Comparison of ENCODE assay signal across 17 cellular contexts in genomic region chr2:122138561-122138960, GRCh38.
DNase-seq lines count a peak whose midpoint lies in the region; ATAC-seq and TF ChIP-seq lines count a peak whose summit lies in the region.
"Had no signal": no experiment of that assay in that cellular context is flagged by ENCODE, and none has a peak within 500 bp of the region (broad histone marks: within the 10 kb centered on the region; RNA-seq: fewer than 3 reads in every experiment).

No MANE protein-coding gene starts in this region.

- H3K4me1 ChIP-seq in A673 (ENCODE audit: insufficient read depth, low read length, poor library complexity, severe bottlenecking) (peaks cover 5% of the 10 kb centered on the region), H9 (ENCODE audit: insufficient read depth, low read length) (no peaks in the 10 kb centered on the region), endodermal cell (ENCODE audit: control insufficient read depth, insufficient read depth, low read length) (no peaks in the 10 kb centered on the region), neural progenitor cell (no peaks in the 10 kb centered on the region), suprapubic skin (no peaks in the 10 kb centered on the region)
- H3K4me1 ChIP-seq: A549 had no signal

- H3K4me3 Mint-ChIP-seq in H9, result no peak overlapping the region
- no peak overlapping the region for H3K4me3 Mint-ChIP-seq in endodermal cell
- H3K4me3 Mint-ChIP-seq in neural progenitor cell, result no peak overlapping the region
- H3K4me3 Mint-ChIP-seq: CD14-positive monocyte; CD4-positive, alpha-beta memory T cell; HFFc6 had no signal

- H3K4me2 ChIP-seq in H9 (ENCODE audit: insufficient read depth, insufficient read length, low read length) (no peak overlapping the region), neural progenitor cell (no peak overlapping the region)
- H3K4me2 ChIP-seq: A549, BLaER1 had no signal

- no peaks in the 10 kb centered on the region for H3K79me1 ChIP-seq in H9 (ENCODE audit: insufficient read depth, low read depth, low read length, poor library complexity, severe bottlenecking)

- H2BK120ac ChIP-seq in H9 (ENCODE audit: low read depth, low read length, poor library complexity, severe bottlenecking), result no peak overlapping the region

- H2BK20ac ChIP-seq in H9 (ENCODE audit: low read depth, low read length, poor library complexity, severe bottlenecking), result no peak overlapping the region

- H3K27me3 ChIP-seq in A673 (replicated peaks; ENCODE audit: insufficient read depth, low read depth, low read length, poor library complexity), result no peaks in the 10 kb centered on the region
- H3K27me3 ChIP-seq in H9 (ENCODE audit: insufficient read depth, low read length), result no peaks in the 10 kb centered on the region
- H3K27me3 ChIP-seq in endodermal cell (ENCODE audit: control insufficient read depth, insufficient read depth, low read length, poor library complexity, severe bottlenecking), result no peaks in the 10 kb centered on the region
- no peaks in the 10 kb centered on the region for H3K27me3 ChIP-seq in neural progenitor cell
- H3K27me3 ChIP-seq in suprapubic skin, result no peaks in the 10 kb centered on the region
- H3K27me3 ChIP-seq: BLaER1 had no signal

- H3T11ph ChIP-seq in H9 (ENCODE audit: low read length), result no peak overlapping the region

- H3K36me3 Mint-ChIP-seq in H9 (ENCODE audit: insufficient read depth in 1 of 3, low read depth in 3 of 3) (no peaks in the 10 kb centered on the region; a peak in 1 of 7 replicates), endodermal cell (ENCODE audit: low read depth) (no peaks in the 10 kb centered on the region), neural progenitor cell (peaks cover 3% of the 10 kb centered on the region)
- H3K36me3 Mint-ChIP-seq: CD14-positive monocyte; CD4-positive, alpha-beta memory T cell had no signal

- H2BK15ac ChIP-seq in H9 (ENCODE audit: low read depth, low read length), result no peak overlapping the region

- H4K20me1 ChIP-seq in H9 (ENCODE audit: control insufficient read depth, insufficient read depth, insufficient read length) (no peaks in the 10 kb centered on the region), neural progenitor cell (ENCODE audit: low read depth) (no peaks in the 10 kb centered on the region)
- H4K20me1 ChIP-seq: BLaER1 had no signal

- no peak overlapping the region for H3K4ac ChIP-seq in H9 (ENCODE audit: low read depth, low read length)

- no peak overlapping the region for H3K23ac ChIP-seq in H9 (ENCODE audit: insufficient read length, low read depth, low read length)

- H2AFZ ChIP-seq in H9 (ENCODE audit: low read length) (no peak overlapping the region), neural progenitor cell (replicated peaks) (peak overlapping the region; percentile 77)

- no TSS peak for BruUV-seq in A673 (replicated peaks; lab: Mats Ljungman, UMichigan)

- no peak overlapping the region for H3K4me3 ChIP-seq in A673 (ENCODE audit: low read depth, low read length, poor library complexity, severe bottlenecking)
- no peak overlapping the region for H3K4me3 ChIP-seq in endodermal cell (ENCODE audit: low read length)
- H3K4me3 ChIP-seq in neural progenitor cell, result no peak overlapping the region
- H3K4me3 ChIP-seq in suprapubic skin, result no peak overlapping the region
- H3K4me3 ChIP-seq: A549, BLaER1 had no signal

- H3K9me3 ChIP-seq in A673 (ENCODE audit: low read depth, low read length, poor library complexity, severe bottlenecking) (no peaks in the 10 kb centered on the region), H9 (ENCODE audit: control insufficient read depth, low read depth, low read length) (no peaks in the 10 kb centered on the region), endodermal cell (ENCODE audit: control insufficient read depth, low read length) (peaks cover 6% of the 10 kb centered on the region), neural progenitor cell (ENCODE audit: low read depth) (no peaks in the 10 kb centered on the region), suprapubic skin (no peaks in the 10 kb centered on the region)
- H3K9me3 ChIP-seq: A549 had no signal

- WGBS in H9 (ENCODE audit: extremely low coverage, insufficient read length, low lambda C conversion rate), result no CpG with 5 or more reads among the region's 7 CpGs
- WGBS in endodermal cell (ENCODE audit: insufficient coverage in 1 of 2, insufficient read length in 1 of 2), 2 experiments, result 84 to 100% methylated on average over 2 to 7 of the region's 7 CpGs
- WGBS in suprapubic skin, result 70% methylated on average over 7 of the region's 7 CpGs

- no peak overlapping the region for H2AK5ac ChIP-seq in H9 (ENCODE audit: insufficient read length, low read length)

- H3K27ac ChIP-seq in A673 (ENCODE audit: low read depth, low read length, poor library complexity, severe bottlenecking), result no peak overlapping the region
- no peak overlapping the region for H3K27ac ChIP-seq in H9 (ENCODE audit: insufficient read length, low read depth, low read length)
- no peak overlapping the region for H3K27ac ChIP-seq in endodermal cell (ENCODE audit: low read depth, low read length)
- no peak overlapping the region for H3K27ac ChIP-seq in neural progenitor cell
- H3K27ac ChIP-seq in suprapubic skin, result no peak overlapping the region
- H3K27ac ChIP-seq: 22Rv1, A549, BLaER1 had no signal

- no peak overlapping the region for H3K56ac ChIP-seq in H9 (ENCODE audit: insufficient read length, low read depth, low read length)

- H3F3A ChIP-seq in neural progenitor cell (ENCODE audit: low read depth), result no peaks in the 10 kb centered on the region

- CTCF ChIA-PET in A673 (lab: Charles Lee), result no interaction called here

- H2BK5ac ChIP-seq in H9 (ENCODE audit: insufficient read length, low read length), result no peak overlapping the region

- no peaks in the 10 kb centered on the region for H3K79me2 ChIP-seq in H9 (ENCODE audit: insufficient read depth, low read length)
- H3K79me2 ChIP-seq in neural progenitor cell (ENCODE audit: low read depth), result no peaks in the 10 kb centered on the region

- H3K4me1 Mint-ChIP-seq in H9 (peaks cover 6 to 10% of the 10 kb centered on the region in 2 experiments), endodermal cell (peaks cover 21% of the 10 kb centered on the region), neural progenitor cell (peaks cover 15% of the 10 kb centered on the region)
- H3K4me1 Mint-ChIP-seq: CD14-positive monocyte had no signal

- H3K36me3 ChIP-seq in A673 (ENCODE audit: insufficient read depth, low read length, poor library complexity, severe bottlenecking) (no peaks in the 10 kb centered on the region), endodermal cell (ENCODE audit: control insufficient read depth, insufficient read depth, low read length) (no peaks in the 10 kb centered on the region), neural progenitor cell (no peaks in the 10 kb centered on the region), suprapubic skin (no peaks in the 10 kb centered on the region)
- H3K36me3 ChIP-seq: BLaER1 had no signal

- TF ChIP-seq EP300 in suprapubic skin (IDR thresholded peaks at IDR 0.05), result no peak

- H4K91ac ChIP-seq in H9 (ENCODE audit: insufficient read length, low read depth, low read length), result no peak overlapping the region

- no peak for TF ChIP-seq CTCF in A673 (conservative IDR thresholded peaks at IDR 0.05; ENCODE audit: low read depth, low read length)
- TF ChIP-seq CTCF in H9 (conservative IDR thresholded peaks at IDR 0.05), result no peak
- TF ChIP-seq CTCF in endodermal cell (conservative IDR thresholded peaks at IDR 0.05), result no peak
- TF ChIP-seq CTCF in neural progenitor cell (IDR thresholded peaks at IDR 0.05), result no peak
- TF ChIP-seq CTCF in suprapubic skin (IDR thresholded peaks at IDR 0.05), result no peak

- H3K27ac Mint-ChIP-seq in H9, result no peak overlapping the region
- H3K27ac Mint-ChIP-seq in endodermal cell, result no peak overlapping the region
- no peak overlapping the region for H3K27ac Mint-ChIP-seq in neural progenitor cell
- H3K27ac Mint-ChIP-seq: CD14-positive monocyte; CD4-positive, alpha-beta memory T cell; HFFc6 had no signal

- H3K18ac ChIP-seq in H9 (ENCODE audit: insufficient read length, low read depth, low read length), result no peak overlapping the region

- no peak overlapping the region for H3K9ac ChIP-seq in H9 (ENCODE audit: extremely low read depth, insufficient read length, low read length)
- H3K9ac ChIP-seq in endodermal cell (ENCODE audit: extremely low read depth, low read length, poor library complexity, severe bottlenecking), result no peak overlapping the region
- no peak overlapping the region for H3K9ac ChIP-seq in neural progenitor cell
- H3K9ac ChIP-seq: BLaER1 had no signal

- POLR2A ChIA-PET in A673 (lab: Charles Lee; ENCODE audit: low non-redundant PET), result no interaction called here

- no peaks in the 10 kb centered on the region; the same call in 1 of the 2 replicates for H3K27me3 Mint-ChIP-seq in H9 (ENCODE audit: low read depth)
- peaks cover 3% of the 10 kb centered on the region for H3K27me3 Mint-ChIP-seq in endodermal cell (ENCODE audit: insufficient read depth)
- H3K27me3 Mint-ChIP-seq in neural progenitor cell (ENCODE audit: insufficient read depth, low read depth), result peaks cover 5% of the 10 kb centered on the region

- H4K8ac ChIP-seq in H9 (replicated peaks; ENCODE audit: insufficient read length, low read depth, low read length), result no peak overlapping the region

- intact Hi-C loops in A673 (cut with micrococcal nuclease; ENCODE audit: unreplicated experiment), result no loop called here

- no peak for ATAC-seq in GM21367 (IDR thresholded peaks at IDR 0.05; ENCODE audit: unreplicated experiment)
- ATAC-seq in HG03095 (IDR thresholded peaks at IDR 0.05; ENCODE audit: unreplicated experiment), result no peak
- ATAC-seq: A549, HCT116 had no signal

- H3K14ac ChIP-seq in H9 (ENCODE audit: insufficient read depth, low read length), result no peak overlapping the region

- DNase-seq in A673 (ENCODE audit: low spot score) (peak; percentile 8), H9 (peak; percentile 63), endodermal cell (peak; percentile 73), neural progenitor cell (ENCODE audit: low spot score) (peak; percentile 22), suprapubic skin (ENCODE audit: low spot score in 2 of 2) (no peak)
- DNase-seq: CD4-positive, alpha-beta memory T cell; DMS153; DMS79; GF-D8; HFFc6 had no signal

- no peak overlapping the region for H2BK12ac ChIP-seq in H9 (ENCODE audit: insufficient read length, low read depth, low read length)

- no peak overlapping the region for H4K5ac ChIP-seq in H9 (ENCODE audit: insufficient read length, low read depth, low read length)

- TF ChIP-seq POLR2A in suprapubic skin (IDR thresholded peaks at IDR 0.05), result no peak

- H3K23me2 ChIP-seq in H9 (ENCODE audit: insufficient read length, low read depth, low read length, poor library complexity, severe bottlenecking), result no peaks in the 10 kb centered on the region

- no peaks in the 10 kb centered on the region; a peak in 1 of 5 replicates for H3K9me3 Mint-ChIP-seq in H9
- H3K9me3 Mint-ChIP-seq in endodermal cell, result peaks cover 9% of the 10 kb centered on the region
- H3K9me3 Mint-ChIP-seq in neural progenitor cell, result peaks cover 11% of the 10 kb centered on the region
- H3K9me3 Mint-ChIP-seq: HFFc6 had no signal

Comparison
In these comparisons a context has a peak if more than half of its experiments do, and no peak if none do; other contexts are left out.
1. DNase-seq: peak in A673 (single experiment), H9 (single experiment), endodermal cell (single experiment) and neural progenitor cell (single experiment); none in suprapubic skin (0 of 2).